In the genomic region with DNA sequence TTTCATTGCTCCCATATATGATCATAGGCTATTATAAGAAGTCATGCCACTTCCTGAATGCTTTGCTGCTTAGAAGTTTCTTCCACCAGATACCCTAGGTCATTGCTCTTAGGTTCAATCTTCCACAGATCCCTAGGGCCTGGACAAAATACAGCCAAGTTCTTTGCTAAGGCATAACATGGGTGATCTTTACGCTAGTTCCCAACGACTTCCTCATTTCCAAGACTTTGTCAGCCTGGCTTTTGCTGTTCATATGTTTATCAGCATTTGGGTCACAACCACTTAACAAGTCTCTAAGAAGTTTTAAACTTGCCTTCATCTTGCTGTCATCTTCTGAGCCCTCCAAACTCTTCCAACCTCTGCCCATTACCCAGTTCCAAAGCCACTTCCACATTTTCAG, we compare ENCODE assay signal across 21 cellular contexts. TPM values are rescaled to one million over a fixed set of nuclear protein-coding genes. Genes with fewer than 3 reads are reported as not detected.
A peak's percentile ranks its signal among the peaks of the same experiment; 100 is the strongest.
DNase-seq lines count a peak whose midpoint lies in the region; ATAC-seq, FAIRE-seq and TF ChIP-seq lines count a peak whose summit lies in the region.
"Had no signal": no experiment of that assay in that cellular context is flagged by ENCODE, and none has a peak within 500 bp of the region (broad histone marks: within the 10 kb centered on the region; RNA-seq: fewer than 3 reads in every experiment).

No MANE protein-coding gene starts in this region.

- no peak for TF ChIP-seq EP300 in K562 (IDR thresholded peaks at IDR 0.05; ENCODE audit: low read length)

- H3K27ac Mint-ChIP-seq in osteocyte (ENCODE audit: unreplicated experiment) = no peak overlapping the region
- H3K27ac Mint-ChIP-seq: CD4-positive, alpha-beta memory T cell had no signal

- H3K9me3 Mint-ChIP-seq in osteocyte (ENCODE audit: unreplicated experiment) = peaks cover 23% of the 10 kb centered on the region

- H3K4me3 ChIP-seq in K562 = no peak overlapping the region
- H3K4me3 ChIP-seq: GM23248 had no signal

- H2AFZ ChIP-seq in K562 (ENCODE audit: low read depth, low read length) = no peak overlapping the region
- H2AFZ ChIP-seq: GM23248 had no signal

- BruUV-seq in K562 (replicated peaks; lab: Mats Ljungman, UMichigan) = no TSS peak

- H3K4me1 ChIP-seq in K562 (replicated peaks in 1 of 2; ENCODE audit: control insufficient read depth in 2 of 2, insufficient read depth in 2 of 2, low read length in 2 of 2) = no peaks in the 10 kb centered on the region

- no peaks in the 10 kb centered on the region for H3K36me3 ChIP-seq in K562 (ENCODE audit: control insufficient read depth, insufficient read depth, low read length)

- no peak overlapping the region for H3K4me2 ChIP-seq in K562 (ENCODE audit: insufficient read depth, low read length)

- intact Hi-C loops in K562 (cut with micrococcal nuclease) (no loop called here), posterior cingulate gyrus (cut with DNase I) (no loop called here)

- H3K27me3 Mint-ChIP-seq in osteocyte (ENCODE audit: unreplicated experiment) = peaks cover 19% of the 10 kb centered on the region

- TF ChIP-seq POLR2A in K562 (conservative IDR thresholded peaks at IDR 0.05) = no peak

- POLR2A ChIA-PET in K562 (lab: Yijun Ruan, JAX) = interaction anchor here (0.5 kb wide), 1 partner anchor 13 kb away, joined by 5 read pairs; no protein-coding TSS in a partner anchor

- ATAC-seq in K562 = no peak

- in situ Hi-C loops in K562 (cut with MboI) = no loop called here

- H3K4me3 Mint-ChIP-seq in osteocyte (ENCODE audit: unreplicated experiment) = no peak overlapping the region
- H3K4me3 Mint-ChIP-seq: CD4-positive, alpha-beta memory T cell had no signal

- H4K20me1 ChIP-seq in K562 (replicated peaks; ENCODE audit: control insufficient read depth, insufficient read depth, low read length) = no peaks in the 10 kb centered on the region

- no peak for FAIRE-seq in K562 (lab: Jason Lieb, UNC)
- FAIRE-seq: GM12891, H1 had no signal

- no peak for TF ChIP-seq RAD21 in K562 (CRISPR knock-in tag; conservative IDR thresholded peaks at IDR 0.05 in 1 of 2, IDR thresholded peaks at IDR 0.05 in 1 of 2)

- WGBS in K562 (ENCODE audit: insufficient coverage, low coverage, missing lambda C conversion rate) = 0% methylated on average over 2 of the region's 2 CpGs

- TF ChIP-seq CTCF in K562 (IDR thresholded peaks at IDR 0.05 in 2 of 3, conservative IDR thresholded peaks at IDR 0.05 in 1 of 3; ENCODE audit: insufficient read depth in 2 of 3, low read depth in 1 of 3, low read length in 3 of 3) (no peak), osteocyte (IDR thresholded peaks at IDR 0.05) (no peak)

- no peak overlapping the region for H3K27ac ChIP-seq in K562 (ENCODE audit: extremely low read depth, low read depth, low read length)
- H3K27ac ChIP-seq: GM23248 had no signal

- H3K36me3 Mint-ChIP-seq in osteocyte (ENCODE audit: unreplicated experiment) = no peaks in the 10 kb centered on the region

- H3K27me3 ChIP-seq in K562 (ENCODE audit: control insufficient read depth in 2 of 2, insufficient read depth in 2 of 2, low read length in 2 of 2) = no peaks in the 10 kb centered on the region; a peak in 2 of 5 replicates

- H3K79me2 ChIP-seq in K562 (ENCODE audit: control insufficient read depth, insufficient read depth, low read length) = no peaks in the 10 kb centered on the region

- DNase-seq in MV-4-11 (lab: John Stamatoyannopoulos, UW) (peak; percentile 18), K562 (ENCODE audit: extremely low read depth in 1 of 4, low spot score in 3 of 4) (no peak), osteocyte (ENCODE audit: extremely low spot score, unreplicated experiment) (peak; percentile 13), posterior cingulate gyrus (no peak), HuH-7.5 (ENCODE audit: low spot score) (no peak), glomerular visceral epithelial cell (ENCODE audit: extremely low spot score) (no peak)
- DNase-seq: C1 segment of cervical spinal cord; Calu3; CD4-positive, alpha-beta memory T cell; COR-L47; DMS53; DMS79 treated with DMSO at 0.1 percent for 48 hours; GF-D8; GM23248; H7; HCEC 1CT had no signal

- CTCF ChIA-PET in K562 (lab: Yijun Ruan, JAX; ENCODE audit: low intra/inter-chr PET ratio) = no interaction called here

- no peak overlapping the region for H3K9ac ChIP-seq in K562 (ENCODE audit: insufficient read depth in 1 of 2, low read depth in 2 of 2, low read length in 2 of 2)
- H3K9ac ChIP-seq: GM23248 had no signal

- H3K9me3 ChIP-seq in K562 (replicated peaks; ENCODE audit: control insufficient read depth, insufficient read depth, low read depth, low read length) = no peaks in the 10 kb centered on the region

- no peaks in the 10 kb centered on the region for H3K9me1 ChIP-seq in K562 (ENCODE audit: control insufficient read depth, insufficient read depth, low read length)

- peaks cover 4% of the 10 kb centered on the region for H3K4me1 Mint-ChIP-seq in osteocyte (ENCODE audit: unreplicated experiment)
- H3K4me1 Mint-ChIP-seq: CD4-positive, alpha-beta memory T cell had no signal

TF ChIP-seq in K562, 482 proteins besides CTCF, POLR2A, EP300 and RAD21:
- TF ChIP-seq ZBED1 (IDR thresholded peaks at IDR 0.05) (no peak), SPI1 (IDR thresholded peaks at IDR 0.05; ENCODE audit: borderline replicate concordance, low read depth, low read length) (peak; percentile 79; the same call in 1 of the 2 replicates)

RNA-seq across cellular contexts. Expression of gene DLX3, which starts 20.1 kb away (rescaled TPM):
- total RNA-seq in K562 (2011; cell fraction: chromatin; rRNA removed; ENCODE audit: low replicate concordance) = not detected in 2 replicates
- not detected in 2 replicates for total RNA-seq in K562 (2011; cell fraction: nucleolus; rRNA removed)
- not detected in 2 replicates for total RNA-seq in K562 (2011; cell fraction: nucleoplasm; rRNA removed)
- total RNA-seq in K562 (2014; rRNA removed) = not detected in 2 replicates
- not detected in 2 replicates for total RNA-seq in K562 (2014; rRNA removed; fragmentation: Illumina TruSeq; extraction: Trizol)
- not detected in 2 replicates for total RNA-seq in K562 (2015; rRNA removed; fragmentation: Illumina TruSeq; extraction: Trizol)
- total RNA-seq in K562 (2021) = not detected in 2 replicates
- not detected in 2 replicates for polyA plus RNA-seq in K562 (2011; rRNA removed)
- not detected in 2 replicates for polyA plus RNA-seq in K562 (2011; cell fraction: cytosol; rRNA removed)
- not detected in 2 replicates for polyA plus RNA-seq in K562 (2011; cell fraction: nucleus; rRNA removed)
- polyA plus RNA-seq in K562 (2012) = not detected in 2 replicates
- polyA plus RNA-seq in K562 (2014; fragmentation: Illumina TruSeq; extraction: Trizol) = not detected in 2 replicates
- polyA plus RNA-seq in K562 (2014; fragmentation: Nextera tagmentation; extraction: Ambion mirVana) = not detected
- polyA plus RNA-seq in K562 (2014; rRNA removed) = not detected in 2 replicates
- polyA minus RNA-seq in K562 (2011; rRNA and poly(A)+ RNA removed) = not detected in 2 replicates
- not detected in 2 replicates for polyA minus RNA-seq in K562 (2011; cell fraction: cytosol; rRNA and poly(A)+ RNA removed)
- polyA minus RNA-seq in K562 (2011; cell fraction: nucleus; rRNA and poly(A)+ RNA removed) = not detected in 2 replicates
- total RNA-seq in osteocyte = not detected in 2 replicates
- total RNA-seq: A172; A673; Calu3; CD4-positive, alpha-beta memory T cell; Daoy; H7 had no signal
- polyA plus RNA-seq: CD4-positive, alpha-beta memory T cell had no signal

RNA-seq across cellular contexts. Expression of gene ITGA3, which starts 40.8 kb away (rescaled TPM):
- total RNA-seq in K562 (2011; cell fraction: chromatin; rRNA removed; ENCODE audit: low replicate concordance) = 0.19 and 1.1 TPM in 2 replicates
- total RNA-seq in K562 (2011; cell fraction: nucleolus; rRNA removed) = 1.1 and 4.2 TPM in 2 replicates
- 0.51 and 1.1 TPM in 2 replicates for total RNA-seq in K562 (2011; cell fraction: nucleoplasm; rRNA removed)
- 0.05 and 0.20 TPM in 2 replicates for total RNA-seq in K562 (2014; rRNA removed)
- 0.10 and 0.33 TPM in 2 replicates for total RNA-seq in K562 (2014; rRNA removed; fragmentation: Illumina TruSeq; extraction: Trizol)
- total RNA-seq in K562 (2015; rRNA removed; fragmentation: Illumina TruSeq; extraction: Trizol) = 0.11 and 0.14 TPM in 2 replicates
- 0.75 and 1.3 TPM in 2 replicates for total RNA-seq in K562 (2021)
- polyA plus RNA-seq in K562 (2011; rRNA removed) = 0.15 and 0.16 TPM in 2 replicates
- 0.13 and 0.30 TPM in 2 replicates for polyA plus RNA-seq in K562 (2011; cell fraction: cytosol; rRNA removed)
- polyA plus RNA-seq in K562 (2011; cell fraction: nucleus; rRNA removed) = 0.86 and 1.1 TPM in 2 replicates
- polyA plus RNA-seq in K562 (2012) = 0.35 and 1.4 TPM in 2 replicates
- 0.13 and 0.24 TPM in 2 replicates for polyA plus RNA-seq in K562 (2014; fragmentation: Illumina TruSeq; extraction: Trizol)
- not detected for polyA plus RNA-seq in K562 (2014; fragmentation: Nextera tagmentation; extraction: Ambion mirVana)
- 0.03 TPM in 2 replicates for polyA plus RNA-seq in K562 (2014; rRNA removed)
- 1.1 TPM in 1 of 2 replicates, not detected in the other for polyA minus RNA-seq in K562 (2011; rRNA and poly(A)+ RNA removed)
- 0.19 and 2.6 TPM in 2 replicates for polyA minus RNA-seq in K562 (2011; cell fraction: cytosol; rRNA and poly(A)+ RNA removed)
- 0.56 and 0.67 TPM in 2 replicates for polyA minus RNA-seq in K562 (2011; cell fraction: nucleus; rRNA and poly(A)+ RNA removed)
- total RNA-seq in osteocyte = 201 and 221 TPM in 2 replicates

RNA-seq across cellular contexts. Expression of gene DLX4, which starts 46.2 kb away (rescaled TPM):
- total RNA-seq in K562 (2011; cell fraction: chromatin; rRNA removed; ENCODE audit: low replicate concordance) = 2.6 and 9.0 TPM in 2 replicates
- 5.0 and 6.3 TPM in 2 replicates for total RNA-seq in K562 (2011; cell fraction: nucleolus; rRNA removed)
- 3.4 and 4.4 TPM in 2 replicates for total RNA-seq in K562 (2011; cell fraction: nucleoplasm; rRNA removed)
- total RNA-seq in K562 (2014; rRNA removed) (0.32 and 0.41 TPM in 2 replicates), K562 (2014; rRNA removed; fragmentation: Illumina TruSeq; extraction: Trizol) (0.25 and 0.32 TPM in 2 replicates), K562 (2015; rRNA removed; fragmentation: Illumina TruSeq; extraction: Trizol) (0.58 and 0.83 TPM in 2 replicates), K562 (2021) (1.7 TPM in 2 replicates), osteocyte (not detected in 2 replicates)
- polyA plus RNA-seq in K562 (2011; rRNA removed) (1.6 and 2.2 TPM in 2 replicates), K562 (2014; fragmentation: Illumina TruSeq; extraction: Trizol) (0.96 and 1.1 TPM in 2 replicates), K562 (2014; fragmentation: Nextera tagmentation; extraction: Ambion mirVana) (under 1 TPM; 0.15 to 0.39 TPM), K562 (2014; rRNA removed) (0.58 and 1.2 TPM in 2 replicates)
- 0.84 and 2.2 TPM in 2 replicates for polyA plus RNA-seq in K562 (2011; cell fraction: cytosol; rRNA removed)
- polyA plus RNA-seq in K562 (2011; cell fraction: nucleus; rRNA removed) = 5.6 and 15.3 TPM in 2 replicates
- 1.6 and 4.2 TPM in 2 replicates for polyA plus RNA-seq in K562 (2012)
- polyA minus RNA-seq in K562 (2011; rRNA and poly(A)+ RNA removed) = 0.72 and 1.4 TPM in 2 replicates
- polyA minus RNA-seq in K562 (2011; cell fraction: cytosol; rRNA and poly(A)+ RNA removed) = 0.82 and 1.2 TPM in 2 replicates
- 0.67 and 3.2 TPM in 2 replicates for polyA minus RNA-seq in K562 (2011; cell fraction: nucleus; rRNA and poly(A)+ RNA removed)
- total RNA-seq: GM23248 had no signal

Comparison
In these comparisons a context has a peak if more than half of its experiments do, and no peak if none do; other contexts are left out.
1. DNase-seq: peak in MV-4-11 (single experiment) and osteocyte (single experiment); none in K562 (0 of 4), posterior cingulate gyrus (0 of 10), HuH-7.5 (single experiment) and glomerular visceral epithelial cell (single experiment).
2. RNA of gene ITGA3, which starts 40.8 kb away (total RNA-seq): 201 to 221 TPM in osteocyte; 0.05 to 4.2 TPM in K562; every median in the first group is over 10 times any median in the second.